In genomic region chr16:55488306-55488705, GRCh38 we compare ENCODE assay signal across 1 cellular context.
TF ChIP-seq lines count a peak whose summit lies in the region.

No MANE protein-coding gene starts in this region.

TF ChIP-seq in IMR-90, 13 proteins besides CTCF, POLR2A, EP300 and RAD21:
- no peak for TF ChIP-seq RCOR1 (IDR thresholded peaks at IDR 0.05; ENCODE audit: insufficient replicate concordance, low read length)
- no peak for TF ChIP-seq CHD1 (IDR thresholded peaks at IDR 0.05; ENCODE audit: low read depth, low read length)
- no peak for TF ChIP-seq USF2 (IDR thresholded peaks at IDR 0.05; ENCODE audit: low read depth, low read length)
- TF ChIP-seq NFE2L2 (IDR thresholded peaks at IDR 0.05; ENCODE audit: low read depth, low read length), result no peak
- no peak for TF ChIP-seq CEBPB (IDR thresholded peaks at IDR 0.05; ENCODE audit: low read depth, low read length)
- TF ChIP-seq ELK1 (IDR thresholded peaks at IDR 0.05; ENCODE audit: borderline replicate concordance, low read depth, low read length), result no peak
- TF ChIP-seq MAZ (IDR thresholded peaks at IDR 0.05; ENCODE audit: borderline replicate concordance, low read depth, low read length), result no peak
- no peak for TF ChIP-seq RFX5 (IDR thresholded peaks at IDR 0.05; ENCODE audit: low read depth, low read length)
- TF ChIP-seq SMC3 (IDR thresholded peaks at IDR 0.05; ENCODE audit: low read depth, low read length), result no peak
- no peak for TF ChIP-seq FOS (IDR thresholded peaks at IDR 0.05; ENCODE audit: low read depth, low read length)
- no peak for TF ChIP-seq BHLHE40 (IDR thresholded peaks at IDR 0.05; ENCODE audit: low read depth, low read length)
- no peak for TF ChIP-seq MXI1 (IDR thresholded peaks at IDR 0.05; ENCODE audit: borderline replicate concordance, low read depth, low read length)
- no peak for TF ChIP-seq MAFK (IDR thresholded peaks at IDR 0.05; ENCODE audit: low read depth, low read length)
